Comparison of ENCODE assay signal across 1 cellular context in the genomic region with DNA sequence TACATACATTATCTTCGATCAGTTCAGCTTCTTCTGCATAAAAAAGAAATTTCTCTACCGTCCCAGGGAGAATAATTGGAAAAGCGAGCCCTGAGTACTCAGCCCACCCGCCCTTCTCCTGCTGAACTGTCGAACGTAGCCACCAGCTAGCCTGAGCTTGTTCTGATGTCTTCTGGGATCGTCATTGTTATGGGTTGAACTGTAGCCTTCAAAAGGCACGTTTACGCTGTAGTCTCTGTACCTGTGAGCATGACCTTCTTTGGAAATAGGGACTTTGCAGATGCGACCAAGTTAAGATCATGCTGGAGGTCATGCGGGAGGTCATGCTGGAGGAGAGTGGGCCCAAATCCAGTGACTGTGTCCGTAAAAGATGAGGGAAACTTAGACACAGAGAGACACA.
TF ChIP-seq lines count a peak whose summit lies in the region.

No MANE protein-coding gene starts in this region.

TF ChIP-seq in SK-N-SH, 30 proteins besides CTCF, POLR2A, EP300 and RAD21 (continued from another document):
- TF ChIP-seq MAX (IDR thresholded peaks at IDR 0.05; ENCODE audit: low read depth): no peak
- no peak for TF ChIP-seq MEF2A (IDR thresholded peaks at IDR 0.05; ENCODE audit: borderline replicate concordance, low read depth)
- TF ChIP-seq YY1 (IDR thresholded peaks at IDR 0.05; ENCODE audit: low read depth): no peak
- no peak for TF ChIP-seq FOXM1 (IDR thresholded peaks at IDR 0.05; ENCODE audit: low read depth)
- no peak for TF ChIP-seq IRF3 (IDR thresholded peaks at IDR 0.05; ENCODE audit: low read depth, low read length)
- TF ChIP-seq TAF1 (IDR thresholded peaks at IDR 0.05; ENCODE audit: borderline replicate concordance, low read depth, low read length): no peak
- TF ChIP-seq SMC3 (IDR thresholded peaks at IDR 0.05; ENCODE audit: low read depth, low read length): no peak
- no peak for TF ChIP-seq POLR2AphosphoS5 (IDR thresholded peaks at IDR 0.05; ENCODE audit: low read depth, low read length)
- TF ChIP-seq RFX5 (IDR thresholded peaks at IDR 0.05; ENCODE audit: low read length): no peak
- no peak for TF ChIP-seq SIN3A (IDR thresholded peaks at IDR 0.05; ENCODE audit: borderline replicate concordance, low read depth, low read length)
